ENCODE assay signal across 1 cellular context in the genomic region with DNA sequence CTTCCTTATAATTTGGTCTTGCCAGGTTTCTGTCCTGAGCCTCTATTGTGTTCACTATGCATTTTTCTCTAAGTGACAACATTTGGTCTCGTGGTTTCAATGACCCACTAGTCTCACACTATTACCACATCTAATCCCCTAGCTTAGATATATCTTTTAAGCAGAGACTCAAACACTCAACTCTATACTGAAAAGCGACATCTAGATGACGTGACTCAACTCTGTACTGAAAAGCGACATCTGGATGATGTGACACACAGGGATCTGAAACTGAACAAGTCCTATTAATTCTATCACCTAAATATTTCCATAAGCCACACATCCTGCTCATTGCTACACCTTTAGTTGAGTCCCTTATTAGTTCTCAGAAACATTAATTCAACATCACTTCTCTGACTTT.
TF ChIP-seq lines count a peak whose summit lies in the region.

No MANE protein-coding gene starts in this region.

TF ChIP-seq in GM12878, 131 proteins besides CTCF, POLR2A, EP300 and RAD21 (continued from another document and continues in another):
- TF ChIP-seq, protein P1, sequence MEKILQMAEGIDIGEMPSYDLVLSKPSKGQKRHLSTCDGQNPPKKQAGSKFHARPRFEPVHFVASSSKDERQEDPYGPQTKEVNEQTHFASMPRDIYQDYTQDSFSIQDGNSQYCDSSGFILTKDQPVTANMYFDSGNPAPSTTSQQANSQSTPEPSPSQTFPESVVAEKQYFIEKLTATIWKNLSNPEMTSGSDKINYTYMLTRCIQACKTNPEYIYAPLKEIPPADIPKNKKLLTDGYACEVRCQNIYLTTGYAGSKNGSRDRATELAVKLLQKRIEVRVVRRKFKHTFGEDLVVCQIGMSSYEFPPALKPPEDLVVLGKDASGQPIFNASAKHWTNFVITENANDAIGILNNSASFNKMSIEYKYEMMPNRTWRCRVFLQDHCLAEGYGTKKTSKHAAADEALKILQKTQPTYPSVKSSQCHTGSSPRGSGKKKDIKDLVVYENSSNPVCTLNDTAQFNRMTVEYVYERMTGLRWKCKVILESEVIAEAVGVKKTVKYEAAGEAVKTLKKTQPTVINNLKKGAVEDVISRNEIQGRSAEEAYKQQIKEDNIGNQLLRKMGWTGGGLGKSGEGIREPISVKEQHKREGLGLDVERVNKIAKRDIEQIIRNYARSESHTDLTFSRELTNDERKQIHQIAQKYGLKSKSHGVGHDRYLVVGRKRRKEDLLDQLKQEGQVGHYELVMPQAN (conservative IDR thresholded peaks at IDR 0.05), result no peak
- TF ChIP-seq KDM1A (IDR thresholded peaks at IDR 0.05; ENCODE audit: borderline replicate concordance), result no peak
- TF ChIP-seq MEF2B (IDR thresholded peaks at IDR 0.05; ENCODE audit: partially characterized antibody, poor library complexity, severe bottlenecking), result peak; percentile 52
- peak; percentile 95 for TF ChIP-seq BCL11A (IDR thresholded peaks at IDR 0.05; ENCODE audit: low read depth, low read length)
- peak; percentile 91; the same call in 1 of the 2 replicates for TF ChIP-seq ZBED1 (IDR thresholded peaks at IDR 0.05; ENCODE audit: borderline replicate concordance)
- no peak for TF ChIP-seq SUZ12 (IDR thresholded peaks at IDR 0.05; ENCODE audit: unreplicated experiment)
- TF ChIP-seq ZSCAN29 (IDR thresholded peaks at IDR 0.05), result no peak
- no peak for TF ChIP-seq BACH1 (IDR thresholded peaks at IDR 0.05; ENCODE audit: borderline replicate concordance)
- TF ChIP-seq, protein P2, sequence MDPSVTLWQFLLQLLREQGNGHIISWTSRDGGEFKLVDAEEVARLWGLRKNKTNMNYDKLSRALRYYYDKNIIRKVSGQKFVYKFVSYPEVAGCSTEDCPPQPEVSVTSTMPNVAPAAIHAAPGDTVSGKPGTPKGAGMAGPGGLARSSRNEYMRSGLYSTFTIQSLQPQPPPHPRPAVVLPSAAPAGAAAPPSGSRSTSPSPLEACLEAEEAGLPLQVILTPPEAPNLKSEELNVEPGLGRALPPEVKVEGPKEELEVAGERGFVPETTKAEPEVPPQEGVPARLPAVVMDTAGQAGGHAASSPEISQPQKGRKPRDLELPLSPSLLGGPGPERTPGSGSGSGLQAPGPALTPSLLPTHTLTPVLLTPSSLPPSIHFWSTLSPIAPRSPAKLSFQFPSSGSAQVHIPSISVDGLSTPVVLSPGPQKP (IDR thresholded peaks at IDR 0.05; ENCODE audit: low read depth, low read length), result no peak
- TF ChIP-seq, protein P3, sequence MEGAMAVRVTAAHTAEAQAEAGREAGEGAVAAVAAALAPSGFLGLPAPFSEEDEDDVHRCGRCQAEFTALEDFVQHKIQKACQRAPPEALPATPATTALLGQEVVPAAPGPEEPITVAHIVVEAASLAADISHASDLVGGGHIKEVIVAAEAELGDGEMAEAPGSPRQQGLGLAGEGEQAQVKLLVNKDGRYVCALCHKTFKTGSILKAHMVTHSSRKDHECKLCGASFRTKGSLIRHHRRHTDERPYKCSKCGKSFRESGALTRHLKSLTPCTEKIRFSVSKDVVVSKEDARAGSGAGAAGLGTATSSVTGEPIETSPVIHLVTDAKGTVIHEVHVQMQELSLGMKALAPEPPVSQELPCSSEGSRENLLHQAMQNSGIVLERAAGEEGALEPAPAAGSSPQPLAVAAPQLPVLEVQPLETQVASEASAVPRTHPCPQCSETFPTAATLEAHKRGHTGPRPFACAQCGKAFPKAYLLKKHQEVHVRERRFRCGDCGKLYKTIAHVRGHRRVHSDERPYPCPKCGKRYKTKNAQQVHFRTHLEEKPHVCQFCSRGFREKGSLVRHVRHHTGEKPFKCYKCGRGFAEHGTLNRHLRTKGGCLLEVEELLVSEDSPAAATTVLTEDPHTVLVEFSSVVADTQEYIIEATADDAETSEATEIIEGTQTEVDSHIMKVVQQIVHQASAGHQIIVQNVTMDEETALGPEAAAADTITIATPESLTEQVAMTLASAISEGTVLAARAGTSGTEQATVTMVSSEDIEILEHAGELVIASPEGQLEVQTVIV (IDR thresholded peaks at IDR 0.05; ENCODE audit: borderline replicate concordance, partially characterized antibody), result no peak
- peak; percentile 52; the same call in 1 of the 2 replicates for TF ChIP-seq NBN (IDR thresholded peaks at IDR 0.05)
- TF ChIP-seq, protein P4, sequence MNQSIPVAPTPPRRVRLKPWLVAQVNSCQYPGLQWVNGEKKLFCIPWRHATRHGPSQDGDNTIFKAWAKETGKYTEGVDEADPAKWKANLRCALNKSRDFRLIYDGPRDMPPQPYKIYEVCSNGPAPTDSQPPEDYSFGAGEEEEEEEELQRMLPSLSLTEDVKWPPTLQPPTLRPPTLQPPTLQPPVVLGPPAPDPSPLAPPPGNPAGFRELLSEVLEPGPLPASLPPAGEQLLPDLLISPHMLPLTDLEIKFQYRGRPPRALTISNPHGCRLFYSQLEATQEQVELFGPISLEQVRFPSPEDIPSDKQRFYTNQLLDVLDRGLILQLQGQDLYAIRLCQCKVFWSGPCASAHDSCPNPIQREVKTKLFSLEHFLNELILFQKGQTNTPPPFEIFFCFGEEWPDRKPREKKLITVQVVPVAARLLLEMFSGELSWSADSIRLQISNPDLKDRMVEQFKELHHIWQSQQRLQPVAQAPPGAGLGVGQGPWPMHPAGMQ (IDR thresholded peaks at IDR 0.05; ENCODE audit: borderline replicate concordance), result no peak
- TF ChIP-seq MTA3 (IDR thresholded peaks at IDR 0.05; ENCODE audit: borderline replicate concordance, low read length), result peak; percentile 90
- TF ChIP-seq, protein P5, sequence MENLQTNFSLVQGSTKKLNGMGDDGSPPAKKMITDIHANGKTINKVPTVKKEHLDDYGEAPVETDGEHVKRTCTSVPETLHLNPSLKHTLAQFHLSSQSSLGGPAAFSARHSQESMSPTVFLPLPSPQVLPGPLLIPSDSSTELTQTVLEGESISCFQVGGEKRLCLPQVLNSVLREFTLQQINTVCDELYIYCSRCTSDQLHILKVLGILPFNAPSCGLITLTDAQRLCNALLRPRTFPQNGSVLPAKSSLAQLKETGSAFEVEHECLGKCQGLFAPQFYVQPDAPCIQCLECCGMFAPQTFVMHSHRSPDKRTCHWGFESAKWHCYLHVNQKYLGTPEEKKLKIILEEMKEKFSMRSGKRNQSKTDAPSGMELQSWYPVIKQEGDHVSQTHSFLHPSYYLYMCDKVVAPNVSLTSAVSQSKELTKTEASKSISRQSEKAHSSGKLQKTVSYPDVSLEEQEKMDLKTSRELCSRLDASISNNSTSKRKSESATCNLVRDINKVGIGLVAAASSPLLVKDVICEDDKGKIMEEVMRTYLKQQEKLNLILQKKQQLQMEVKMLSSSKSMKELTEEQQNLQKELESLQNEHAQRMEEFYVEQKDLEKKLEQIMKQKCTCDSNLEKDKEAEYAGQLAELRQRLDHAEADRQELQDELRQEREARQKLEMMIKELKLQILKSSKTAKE (IDR thresholded peaks at IDR 0.05; ENCODE audit: low read depth, poor library complexity, severe bottlenecking), result peak; percentile 99
- peak; percentile 81 for TF ChIP-seq ATF7 (IDR thresholded peaks at IDR 0.05; ENCODE audit: low read depth)
- TF ChIP-seq, protein P6, sequence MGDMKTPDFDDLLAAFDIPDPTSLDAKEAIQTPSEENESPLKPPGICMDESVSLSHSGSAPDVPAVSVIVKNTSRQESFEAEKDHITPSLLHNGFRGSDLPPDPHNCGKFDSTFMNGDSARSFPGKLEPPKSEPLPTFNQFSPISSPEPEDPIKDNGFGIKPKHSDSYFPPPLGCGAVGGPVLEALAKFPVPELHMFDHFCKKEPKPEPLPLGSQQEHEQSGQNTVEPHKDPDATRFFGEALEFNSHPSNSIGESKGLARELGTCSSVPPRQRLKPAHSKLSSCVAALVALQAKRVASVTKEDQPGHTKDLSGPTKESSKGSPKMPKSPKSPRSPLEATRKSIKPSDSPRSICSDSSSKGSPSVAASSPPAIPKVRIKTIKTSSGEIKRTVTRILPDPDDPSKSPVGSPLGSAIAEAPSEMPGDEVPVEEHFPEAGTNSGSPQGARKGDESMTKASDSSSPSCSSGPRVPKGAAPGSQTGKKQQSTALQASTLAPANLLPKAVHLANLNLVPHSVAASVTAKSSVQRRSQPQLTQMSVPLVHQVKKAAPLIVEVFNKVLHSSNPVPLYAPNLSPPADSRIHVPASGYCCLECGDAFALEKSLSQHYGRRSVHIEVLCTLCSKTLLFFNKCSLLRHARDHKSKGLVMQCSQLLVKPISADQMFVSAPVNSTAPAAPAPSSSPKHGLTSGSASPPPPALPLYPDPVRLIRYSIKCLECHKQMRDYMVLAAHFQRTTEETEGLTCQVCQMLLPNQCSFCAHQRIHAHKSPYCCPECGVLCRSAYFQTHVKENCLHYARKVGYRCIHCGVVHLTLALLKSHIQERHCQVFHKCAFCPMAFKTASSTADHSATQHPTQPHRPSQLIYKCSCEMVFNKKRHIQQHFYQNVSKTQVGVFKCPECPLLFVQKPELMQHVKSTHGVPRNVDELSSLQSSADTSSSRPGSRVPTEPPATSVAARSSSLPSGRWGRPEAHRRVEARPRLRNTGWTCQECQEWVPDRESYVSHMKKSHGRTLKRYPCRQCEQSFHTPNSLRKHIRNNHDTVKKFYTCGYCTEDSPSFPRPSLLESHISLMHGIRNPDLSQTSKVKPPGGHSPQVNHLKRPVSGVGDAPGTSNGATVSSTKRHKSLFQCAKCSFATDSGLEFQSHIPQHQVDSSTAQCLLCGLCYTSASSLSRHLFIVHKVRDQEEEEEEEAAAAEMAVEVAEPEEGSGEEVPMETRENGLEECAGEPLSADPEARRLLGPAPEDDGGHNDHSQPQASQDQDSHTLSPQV (IDR thresholded peaks at IDR 0.05), result no peak
- TF ChIP-seq FOXM1 (IDR thresholded peaks at IDR 0.05; ENCODE audit: low read depth, low read length), result peak; percentile 98
- TF ChIP-seq MTA2 (IDR thresholded peaks at IDR 0.05; ENCODE audit: low read depth), result peak; percentile 94
- TF ChIP-seq NFXL1 (IDR thresholded peaks at IDR 0.05; ENCODE audit: borderline replicate concordance), result no peak
- TF ChIP-seq TARDBP (IDR thresholded peaks at IDR 0.05; ENCODE audit: borderline replicate concordance), result no peak
- TF ChIP-seq, protein P7, sequence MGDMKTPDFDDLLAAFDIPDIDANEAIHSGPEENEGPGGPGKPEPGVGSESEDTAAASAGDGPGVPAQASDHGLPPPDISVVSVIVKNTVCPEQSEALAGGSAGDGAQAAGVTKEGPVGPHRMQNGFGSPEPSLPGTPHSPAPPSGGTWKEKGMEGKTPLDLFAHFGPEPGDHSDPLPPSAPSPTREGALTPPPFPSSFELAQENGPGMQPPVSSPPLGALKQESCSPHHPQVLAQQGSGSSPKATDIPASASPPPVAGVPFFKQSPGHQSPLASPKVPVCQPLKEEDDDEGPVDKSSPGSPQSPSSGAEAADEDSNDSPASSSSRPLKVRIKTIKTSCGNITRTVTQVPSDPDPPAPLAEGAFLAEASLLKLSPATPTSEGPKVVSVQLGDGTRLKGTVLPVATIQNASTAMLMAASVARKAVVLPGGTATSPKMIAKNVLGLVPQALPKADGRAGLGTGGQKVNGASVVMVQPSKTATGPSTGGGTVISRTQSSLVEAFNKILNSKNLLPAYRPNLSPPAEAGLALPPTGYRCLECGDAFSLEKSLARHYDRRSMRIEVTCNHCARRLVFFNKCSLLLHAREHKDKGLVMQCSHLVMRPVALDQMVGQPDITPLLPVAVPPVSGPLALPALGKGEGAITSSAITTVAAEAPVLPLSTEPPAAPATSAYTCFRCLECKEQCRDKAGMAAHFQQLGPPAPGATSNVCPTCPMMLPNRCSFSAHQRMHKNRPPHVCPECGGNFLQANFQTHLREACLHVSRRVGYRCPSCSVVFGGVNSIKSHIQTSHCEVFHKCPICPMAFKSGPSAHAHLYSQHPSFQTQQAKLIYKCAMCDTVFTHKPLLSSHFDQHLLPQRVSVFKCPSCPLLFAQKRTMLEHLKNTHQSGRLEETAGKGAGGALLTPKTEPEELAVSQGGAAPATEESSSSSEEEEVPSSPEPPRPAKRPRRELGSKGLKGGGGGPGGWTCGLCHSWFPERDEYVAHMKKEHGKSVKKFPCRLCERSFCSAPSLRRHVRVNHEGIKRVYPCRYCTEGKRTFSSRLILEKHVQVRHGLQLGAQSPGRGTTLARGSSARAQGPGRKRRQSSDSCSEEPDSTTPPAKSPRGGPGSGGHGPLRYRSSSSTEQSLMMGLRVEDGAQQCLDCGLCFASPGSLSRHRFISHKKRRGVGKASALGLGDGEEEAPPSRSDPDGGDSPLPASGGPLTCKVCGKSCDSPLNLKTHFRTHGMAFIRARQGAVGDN (IDR thresholded peaks at IDR 0.05), result no peak
- no peak for TF ChIP-seq SMC3 (IDR thresholded peaks at IDR 0.05; ENCODE audit: borderline replicate concordance, low read length)
- TF ChIP-seq SUPT20H (IDR thresholded peaks at IDR 0.05; ENCODE audit: borderline replicate concordance, control insufficient read depth, low read depth, low read length), result no peak
- TF ChIP-seq NR2F1 (conservative IDR thresholded peaks at IDR 0.05), result peak; percentile 77
- TF ChIP-seq KAT2A (conservative IDR thresholded peaks at IDR 0.05; ENCODE audit: control insufficient read depth, low read depth, low read length), result no peak
- peak; percentile 85; the same call in 1 of the 2 replicates for TF ChIP-seq TCF3 (IDR thresholded peaks at IDR 0.05; ENCODE audit: borderline replicate concordance, insufficient read depth, low read depth, low read length)
- TF ChIP-seq YBX1 (IDR thresholded peaks at IDR 0.05), result no peak
- TF ChIP-seq HDAC6 (IDR thresholded peaks at IDR 0.05; ENCODE audit: unreplicated experiment), result no peak
- TF ChIP-seq GATAD2B (conservative IDR thresholded peaks at IDR 0.05; ENCODE audit: low read depth), result no peak
- peak; percentile 88 for TF ChIP-seq ZNF217 (IDR thresholded peaks at IDR 0.05)
- TF ChIP-seq EED (IDR thresholded peaks at IDR 0.05; ENCODE audit: low read depth), result peak; percentile 99
- no peak for TF ChIP-seq SP1 (IDR thresholded peaks at IDR 0.05; ENCODE audit: low read depth, low read length)
- TF ChIP-seq, protein P8, sequence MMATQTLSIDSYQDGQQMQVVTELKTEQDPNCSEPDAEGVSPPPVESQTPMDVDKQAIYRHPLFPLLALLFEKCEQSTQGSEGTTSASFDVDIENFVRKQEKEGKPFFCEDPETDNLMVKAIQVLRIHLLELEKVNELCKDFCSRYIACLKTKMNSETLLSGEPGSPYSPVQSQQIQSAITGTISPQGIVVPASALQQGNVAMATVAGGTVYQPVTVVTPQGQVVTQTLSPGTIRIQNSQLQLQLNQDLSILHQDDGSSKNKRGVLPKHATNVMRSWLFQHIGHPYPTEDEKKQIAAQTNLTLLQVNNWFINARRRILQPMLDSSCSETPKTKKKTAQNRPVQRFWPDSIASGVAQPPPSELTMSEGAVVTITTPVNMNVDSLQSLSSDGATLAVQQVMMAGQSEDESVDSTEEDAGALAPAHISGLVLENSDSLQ (IDR thresholded peaks at IDR 0.05), result peak; percentile 70; the same call in 1 of the 2 replicates
- TF ChIP-seq, protein P9, sequence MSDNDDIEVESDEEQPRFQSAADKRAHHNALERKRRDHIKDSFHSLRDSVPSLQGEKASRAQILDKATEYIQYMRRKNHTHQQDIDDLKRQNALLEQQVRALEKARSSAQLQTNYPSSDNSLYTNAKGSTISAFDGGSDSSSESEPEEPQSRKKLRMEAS (IDR thresholded peaks at IDR 0.05; ENCODE audit: low read depth, low read length), result no peak
- no peak for TF ChIP-seq BRCA1 (IDR thresholded peaks at IDR 0.05; ENCODE audit: low read depth, low read length)
- TF ChIP-seq IKZF1 (conservative IDR thresholded peaks at IDR 0.05), result peak; percentile 96
- TF ChIP-seq JUNB (IDR thresholded peaks at IDR 0.05), result peak; percentile 98
